Comparison of ENCODE assay signal across 8 cellular contexts in genomic region chr14:65940056-65940735, GRCh38.
DNase-seq lines count a peak whose midpoint lies in the region; ATAC-seq and TF ChIP-seq lines count a peak whose summit lies in the region.

No MANE protein-coding gene starts in this region.

- no peaks in the 10 kb centered on the region for H4K20me1 ChIP-seq in Karpas-422 (ENCODE audit: insufficient read depth, low read depth, low read length)

- H3K4me3 ChIP-seq in Karpas-422 (ENCODE audit: low read length) (no peak overlapping the region), retinal pigment epithelial cell (ENCODE audit: low read length) (no peak overlapping the region), spleen (no peak overlapping the region), esophagus squamous epithelium (no peak overlapping the region)

- TF ChIP-seq CTCF in VCaP (conservative IDR thresholded peaks at IDR 0.05) = 0 out of 2 replicates have a peak, but pooled peaks have one; percentile 10
- TF ChIP-seq CTCF in retinal pigment epithelial cell (conservative IDR thresholded peaks at IDR 0.05; ENCODE audit: low read depth, low read length) = peak; percentile 21
- TF ChIP-seq CTCF in spleen (IDR thresholded peaks at IDR 0.05 in 8 of 11, conservative IDR thresholded peaks at IDR 0.05 in 3 of 11) = peak in 3 of 11 experiments; percentile 6 to 13 (median 13)
- peak in 1 of 6 experiments; percentile 22 for TF ChIP-seq CTCF in esophagus squamous epithelium (IDR thresholded peaks at IDR 0.05)

- H3K4me2 ChIP-seq in Karpas-422 (ENCODE audit: low read depth, low read length, poor library complexity, severe bottlenecking) = no peak overlapping the region

- H3K9me2 ChIP-seq in Karpas-422 (replicated peaks; ENCODE audit: insufficient read depth, low read length) = no peaks in the 10 kb centered on the region

- H3K9me3 ChIP-seq in Karpas-422 (ENCODE audit: low read length) = no peaks in the 10 kb centered on the region
- no peaks in the 10 kb centered on the region for H3K9me3 ChIP-seq in spleen
- H3K9me3 ChIP-seq in esophagus squamous epithelium = no peaks in the 10 kb centered on the region

- H3K27ac ChIP-seq in Karpas-422 (ENCODE audit: low read length) = no peak overlapping the region
- H3K27ac ChIP-seq in VCaP = peak overlapping the region; percentile 31; the same call in 1 of the 2 replicates
- no peak overlapping the region for H3K27ac ChIP-seq in spleen
- H3K27ac ChIP-seq in esophagus squamous epithelium = no peak overlapping the region

- ATAC-seq in GM18511 (IDR thresholded peaks at IDR 0.05; ENCODE audit: unreplicated experiment) = no peak

- H3K27me3 ChIP-seq in Karpas-422 (ENCODE audit: low read length) = no peaks in the 10 kb centered on the region
- H3K27me3 ChIP-seq in spleen (replicated peaks in 1 of 7) = no peaks in the 10 kb centered on the region
- H3K27me3 ChIP-seq in esophagus squamous epithelium = no peaks in the 10 kb centered on the region

- intact Hi-C loops in spleen (cut with DNase I; ENCODE audit: low total_unique reads) (no loop called here), esophagus squamous epithelium (cut with DNase I) (no loop called here)

- TF ChIP-seq POLR2A in spleen (IDR thresholded peaks at IDR 0.05) (no peak), esophagus squamous epithelium (IDR thresholded peaks at IDR 0.05) (no peak)

- peak; percentile 58 for DNase-seq in activated CD4-positive, alpha-beta T cell treated with anti-CD3 and anti-CD28 coated beads for 48 hours
- DNase-seq in activated CD4-positive, alpha-beta T cell treated with anti-CD3 and anti-CD28 coated beads, Interleukin-2, amount 50 U/mL, for 1 hour = no peak
- DNase-seq in Karpas-422 (peak; percentile 81), retinal pigment epithelial cell (ENCODE audit: low read depth) (no peak), spleen (no peak), esophagus squamous epithelium (lab: John Stamatoyannopoulos, UW) (no peak)

- 84 to 90% (median 89%) methylated on average over 9 of the region's 9 CpGs for WGBS in spleen, 5 donors
- WGBS in esophagus squamous epithelium, 2 donors = 82 to 84% methylated on average over 9 of the region's 9 CpGs

- H2AFZ ChIP-seq in Karpas-422 (ENCODE audit: low read length) = no peak overlapping the region

- no peaks in the 10 kb centered on the region for H3K79me2 ChIP-seq in Karpas-422 (ENCODE audit: low read length)

- H3K4me1 ChIP-seq in Karpas-422 (ENCODE audit: low read length) (peaks cover 4% of the 10 kb centered on the region), spleen (no peaks in the 10 kb centered on the region), esophagus squamous epithelium (no peaks in the 10 kb centered on the region)

- no peak overlapping the region for H3K9ac ChIP-seq in Karpas-422 (ENCODE audit: low read length)

- H3K36me3 ChIP-seq in Karpas-422 (ENCODE audit: insufficient read depth, low read length) = no peaks in the 10 kb centered on the region
- no peaks in the 10 kb centered on the region for H3K36me3 ChIP-seq in spleen
- H3K36me3 ChIP-seq in esophagus squamous epithelium = no peaks in the 10 kb centered on the region

Comparison
In these comparisons a context has a peak if more than half of its experiments do, and no peak if none do; other contexts are left out.
1. DNase-seq: peak in activated CD4-positive, alpha-beta T cell treated with anti-CD3 and anti-CD28 coated beads for 48 hours (single experiment) and Karpas-422 (single experiment); none in activated CD4-positive, alpha-beta T cell treated with anti-CD3 and anti-CD28 coated beads, Interleukin-2, amount 50 U/mL, for 1 hour (single experiment), retinal pigment epithelial cell (single experiment), spleen (single experiment) and esophagus squamous epithelium (single experiment).